ENCODE assay signal across 9 cellular contexts in genomic region chr6:78611886-78612480, GRCh38.
DNase-seq lines count a peak whose midpoint lies in the region; ATAC-seq and TF ChIP-seq lines count a peak whose summit lies in the region.
"Had no signal": no experiment of that assay in that cellular context is flagged by ENCODE, and none has a peak within 500 bp of the region (broad histone marks: within the 10 kb centered on the region; RNA-seq: fewer than 3 reads in every experiment).

No MANE protein-coding gene starts in this region.

- no peaks in the 10 kb centered on the region for H3F3A ChIP-seq in DOHH2 (ENCODE audit: control insufficient read depth, insufficient read depth)

- no peak overlapping the region for H2BK15ac ChIP-seq in mesendoderm (replicated peaks; ENCODE audit: low read depth)

- H4K5ac ChIP-seq in mesendoderm (ENCODE audit: low read length), result no peak overlapping the region

- no peak overlapping the region for H3K18ac ChIP-seq in mesendoderm (ENCODE audit: low read length)

- H3K9ac ChIP-seq in adipocyte (ENCODE audit: low read length), result no peak overlapping the region
- no peak overlapping the region for H3K9ac ChIP-seq in mesendoderm (ENCODE audit: low read length)

- WGBS in mesendoderm (ENCODE audit: extremely low coverage, insufficient coverage, low lambda C conversion rate), result no CpG with 5 or more reads among the region's 4 CpGs

- H2BK5ac ChIP-seq in mesendoderm (ENCODE audit: low read length), result no peak overlapping the region

- TF ChIP-seq CTCF in DOHH2 (IDR thresholded peaks at IDR 0.05; ENCODE audit: low read depth, low read length, poor library complexity, severe bottlenecking), result peak; percentile 69

- no peak overlapping the region for H2AK5ac ChIP-seq in mesendoderm (ENCODE audit: low read length)

- H3K27ac ChIP-seq in DOHH2 (ENCODE audit: low read depth, low read length), result no peak overlapping the region
- no peak overlapping the region for H3K27ac ChIP-seq in mesendoderm (ENCODE audit: low read depth, low read length)

- no peaks in the 10 kb centered on the region for H3K79me2 ChIP-seq in DOHH2 (ENCODE audit: control insufficient read depth, low read length)
- no peaks in the 10 kb centered on the region for H3K79me2 ChIP-seq in mesendoderm (ENCODE audit: control insufficient read depth, insufficient read depth, low read length)

- H3K4me3 ChIP-seq in DOHH2 (ENCODE audit: low read length), result no peak overlapping the region
- no peak overlapping the region for H3K4me3 ChIP-seq in adipocyte (ENCODE audit: low read length)
- no peak overlapping the region for H3K4me3 ChIP-seq in mesendoderm (ENCODE audit: low read length)

- no peak overlapping the region for H3K56ac ChIP-seq in mesendoderm (ENCODE audit: low read length)

- no peaks in the 10 kb centered on the region for H3K9me2 ChIP-seq in DOHH2 (replicated peaks; ENCODE audit: control insufficient read depth, low read length)

- no peak overlapping the region for H3K4ac ChIP-seq in mesendoderm (ENCODE audit: low read depth, low read length)

- H3K79me1 ChIP-seq in mesendoderm (ENCODE audit: low read length), result no peaks in the 10 kb centered on the region

- H3K23ac ChIP-seq in mesendoderm (ENCODE audit: low read length), result no peak overlapping the region

- peak; percentile 48 for ATAC-seq in HG03159 (IDR thresholded peaks at IDR 0.05; ENCODE audit: unreplicated experiment)

- no peaks in the 10 kb centered on the region for H3K9me3 ChIP-seq in DOHH2 (ENCODE audit: control insufficient read depth, insufficient read depth, low read length)
- no peaks in the 10 kb centered on the region for H3K9me3 ChIP-seq in adipocyte (ENCODE audit: control insufficient read depth, low read length)

- H3K27me3 ChIP-seq in DOHH2 (ENCODE audit: control insufficient read depth, low read length), result no peaks in the 10 kb centered on the region
- no peaks in the 10 kb centered on the region for H3K27me3 ChIP-seq in adipocyte (replicated peaks; ENCODE audit: control insufficient read depth, insufficient read depth, low read length)
- H3K27me3 ChIP-seq in mesendoderm (ENCODE audit: insufficient read depth, low read length, poor library complexity), result no peaks in the 10 kb centered on the region

- H3K36me3 ChIP-seq in DOHH2 (ENCODE audit: control insufficient read depth, low read length) (no peaks in the 10 kb centered on the region), adipocyte (ENCODE audit: control insufficient read depth, insufficient read depth, low read length, severe bottlenecking) (no peaks in the 10 kb centered on the region), mesendoderm (ENCODE audit: control insufficient read depth, insufficient read depth, low read length) (no peaks in the 10 kb centered on the region)

- H3K4me2 ChIP-seq in DOHH2 (ENCODE audit: low read length) (no peak overlapping the region), mesendoderm (ENCODE audit: low read length) (no peak overlapping the region)

- no peak overlapping the region for H4K8ac ChIP-seq in mesendoderm (ENCODE audit: low read depth, low read length)

- H3K4me1 ChIP-seq in DOHH2 (ENCODE audit: control insufficient read depth, low read length), result no peaks in the 10 kb centered on the region
- peaks cover 13% of the 10 kb centered on the region for H3K4me1 ChIP-seq in adipocyte (ENCODE audit: control insufficient read depth, insufficient read depth, low read length)
- H3K4me1 ChIP-seq in mesendoderm (ENCODE audit: control insufficient read depth, low read depth, low read length), result no peaks in the 10 kb centered on the region

- DNase-seq in adipocyte (ENCODE audit: low read depth) (peak; percentile 67), mesendoderm (peak; percentile 50), DMS79 (lab: John Stamatoyannopoulos, UW) (no peak), HK-2 (ENCODE audit: unreplicated experiment) (no peak), NCI-H187 (lab: John Stamatoyannopoulos, UW) (no peak)
- no peak for DNase-seq in stimulated activated CD8-positive, alpha-beta memory T cell treated with anti-CD3 and anti-CD28 coated beads, Interleukin-4, amount 100 ng/mL, for 48 hours
- DNase-seq: stimulated activated CD4-positive, alpha-beta T cell treated with anti-CD3 and anti-CD28 coated beads, Interleukin-12 subunit alpha, Interleukin-12 subunit beta, amount 100 ng/mL, for 4 hours had no signal

- H4K20me1 ChIP-seq in DOHH2 (ENCODE audit: control insufficient read depth, insufficient read depth, low read depth, low read length), result no peaks in the 10 kb centered on the region

- no peak overlapping the region for H2BK120ac ChIP-seq in mesendoderm (ENCODE audit: low read depth, low read length)

Comparison
In these comparisons a context has a peak if more than half of its experiments do, and no peak if none do; other contexts are left out.
1. DNase-seq: peak in adipocyte (single experiment) and mesendoderm (single experiment); none in DMS79 (single experiment), HK-2 (single experiment), NCI-H187 (0 of 2) and stimulated activated CD8-positive, alpha-beta memory T cell treated with anti-CD3 and anti-CD28 coated beads, Interleukin-4, amount 100 ng/mL, for 48 hours (single experiment).